Comparison of ENCODE assay signal across 13 cellular contexts in genomic region chr2:187976259-187976658, GRCh38.
"Had no signal": no experiment of that assay in that cellular context is flagged by ENCODE, and none has a peak within 500 bp of the region (broad histone marks: within the 10 kb centered on the region; RNA-seq: fewer than 3 reads in every experiment).

No MANE protein-coding gene starts in this region.

- H3K27me3 ChIP-seq: colonic mucosa, gastroesophageal sphincter, pancreas, testis had no signal

- H3K4me3 ChIP-seq: colonic mucosa, gastroesophageal sphincter, pancreas, testis had no signal

- ATAC-seq: gastroesophageal sphincter; pancreas; stimulated activated naive CD8-positive, alpha-beta T cell treated with anti-CD3 and anti-CD28 coated beads, Interleukin-15, amount 100 ng/mL, for 72 hours had no signal

- H3K27ac ChIP-seq: colonic mucosa, gastroesophageal sphincter, pancreas, testis had no signal

- H3K9me3 ChIP-seq: colonic mucosa, gastroesophageal sphincter, pancreas, testis had no signal

- H3K4me1 ChIP-seq: colonic mucosa, gastroesophageal sphincter, pancreas, testis had no signal

- H3K36me3 ChIP-seq: colonic mucosa, gastroesophageal sphincter, pancreas had no signal

- DNase-seq: activated CD4-positive, alpha-beta T cell treated with anti-CD3 and anti-CD28 coated beads for 1 hour; activated CD4-positive, alpha-beta T cell treated with anti-CD3 and anti-CD28 coated beads, Interleukin-2, amount 50 U/mL, for 48 hours; activated gamma-delta T cell treated with Interleukin-2 at 50 U/mL for 16 hours; activated naive CD8-positive, alpha-beta T cell treated with anti-CD3 and anti-CD28 coated beads for 36 hours; activated T-cell treated with anti-CD3 and anti-CD28 coated beads, Interleukin-2, amount 50 U/mL, for 48 hours; aorta; colonic mucosa; pancreas; stimulated activated CD4-positive, alpha-beta T cell treated with anti-CD3 and anti-CD28 coated beads, Interleukin-15, amount 100 ng/mL, for 24 hours; stimulated activated CD4-positive, alpha-beta T cell treated with anti-CD3 and anti-CD28 coated beads, Interleukin-4, amount 100 ng/mL, for 4 hours; stimulated activated naive CD8-positive, alpha-beta T cell treated with anti-CD3 and anti-CD28 coated beads, Interleukin-15, amount 100 ng/mL, for 72 hours; testis had no signal
